ENCODE assay signal across 1 cellular context in genomic region chr1:22412932-22413727, GRCh38.
TF ChIP-seq lines count a peak whose summit lies in the region.

No MANE protein-coding gene starts in this region.

TF ChIP-seq in HCT116, 20 proteins besides CTCF, POLR2A, EP300 and RAD21 (continued from another document):
- TF ChIP-seq REST (IDR thresholded peaks at IDR 0.05; ENCODE audit: low read depth), result no peak
